1 cellular context compared by ENCODE assay signal in genomic region chr4:150315175-150315574, GRCh38.
TF ChIP-seq lines count a peak whose summit lies in the region.

No MANE protein-coding gene starts in this region.

TF ChIP-seq in K562, 482 proteins besides CTCF, POLR2A, EP300 and RAD21 (continued from another document):
- TF ChIP-seq ZNF589 (CRISPR knock-in tag; IDR thresholded peaks at IDR 0.05; ENCODE audit: low read depth), result 0 out of 2 replicates have a peak, but pooled peaks have one; percentile 54
- TF ChIP-seq, protein P1, sequence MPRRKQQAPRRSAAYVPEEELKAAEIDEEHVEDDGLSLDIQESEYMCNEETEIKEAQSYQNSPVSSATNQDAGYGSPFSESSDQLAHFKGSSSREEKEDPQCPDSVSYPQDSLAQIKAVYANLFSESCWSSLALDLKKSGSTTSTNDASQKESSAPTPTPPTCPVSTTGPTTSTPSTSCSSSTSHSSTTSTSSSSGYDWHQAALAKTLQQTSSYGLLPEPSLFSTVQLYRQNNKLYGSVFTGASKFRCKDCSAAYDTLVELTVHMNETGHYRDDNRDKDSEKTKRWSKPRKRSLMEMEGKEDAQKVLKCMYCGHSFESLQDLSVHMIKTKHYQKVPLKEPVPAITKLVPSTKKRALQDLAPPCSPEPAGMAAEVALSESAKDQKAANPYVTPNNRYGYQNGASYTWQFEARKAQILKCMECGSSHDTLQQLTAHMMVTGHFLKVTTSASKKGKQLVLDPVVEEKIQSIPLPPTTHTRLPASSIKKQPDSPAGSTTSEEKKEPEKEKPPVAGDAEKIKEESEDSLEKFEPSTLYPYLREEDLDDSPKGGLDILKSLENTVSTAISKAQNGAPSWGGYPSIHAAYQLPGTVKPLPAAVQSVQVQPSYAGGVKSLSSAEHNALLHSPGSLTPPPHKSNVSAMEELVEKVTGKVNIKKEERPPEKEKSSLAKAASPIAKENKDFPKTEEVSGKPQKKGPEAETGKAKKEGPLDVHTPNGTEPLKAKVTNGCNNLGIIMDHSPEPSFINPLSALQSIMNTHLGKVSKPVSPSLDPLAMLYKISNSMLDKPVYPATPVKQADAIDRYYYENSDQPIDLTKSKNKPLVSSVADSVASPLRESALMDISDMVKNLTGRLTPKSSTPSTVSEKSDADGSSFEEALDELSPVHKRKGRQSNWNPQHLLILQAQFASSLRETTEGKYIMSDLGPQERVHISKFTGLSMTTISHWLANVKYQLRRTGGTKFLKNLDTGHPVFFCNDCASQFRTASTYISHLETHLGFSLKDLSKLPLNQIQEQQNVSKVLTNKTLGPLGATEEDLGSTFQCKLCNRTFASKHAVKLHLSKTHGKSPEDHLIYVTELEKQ (CRISPR knock-in tag; IDR thresholded peaks at IDR 0.05), result no peak
- TF ChIP-seq CSDE1 (IDR thresholded peaks at IDR 0.05), result no peak
- no peak for TF ChIP-seq POLR2H (tag; IDR thresholded peaks at IDR 0.05; ENCODE audit: low read depth)
- TF ChIP-seq, protein P2, sequence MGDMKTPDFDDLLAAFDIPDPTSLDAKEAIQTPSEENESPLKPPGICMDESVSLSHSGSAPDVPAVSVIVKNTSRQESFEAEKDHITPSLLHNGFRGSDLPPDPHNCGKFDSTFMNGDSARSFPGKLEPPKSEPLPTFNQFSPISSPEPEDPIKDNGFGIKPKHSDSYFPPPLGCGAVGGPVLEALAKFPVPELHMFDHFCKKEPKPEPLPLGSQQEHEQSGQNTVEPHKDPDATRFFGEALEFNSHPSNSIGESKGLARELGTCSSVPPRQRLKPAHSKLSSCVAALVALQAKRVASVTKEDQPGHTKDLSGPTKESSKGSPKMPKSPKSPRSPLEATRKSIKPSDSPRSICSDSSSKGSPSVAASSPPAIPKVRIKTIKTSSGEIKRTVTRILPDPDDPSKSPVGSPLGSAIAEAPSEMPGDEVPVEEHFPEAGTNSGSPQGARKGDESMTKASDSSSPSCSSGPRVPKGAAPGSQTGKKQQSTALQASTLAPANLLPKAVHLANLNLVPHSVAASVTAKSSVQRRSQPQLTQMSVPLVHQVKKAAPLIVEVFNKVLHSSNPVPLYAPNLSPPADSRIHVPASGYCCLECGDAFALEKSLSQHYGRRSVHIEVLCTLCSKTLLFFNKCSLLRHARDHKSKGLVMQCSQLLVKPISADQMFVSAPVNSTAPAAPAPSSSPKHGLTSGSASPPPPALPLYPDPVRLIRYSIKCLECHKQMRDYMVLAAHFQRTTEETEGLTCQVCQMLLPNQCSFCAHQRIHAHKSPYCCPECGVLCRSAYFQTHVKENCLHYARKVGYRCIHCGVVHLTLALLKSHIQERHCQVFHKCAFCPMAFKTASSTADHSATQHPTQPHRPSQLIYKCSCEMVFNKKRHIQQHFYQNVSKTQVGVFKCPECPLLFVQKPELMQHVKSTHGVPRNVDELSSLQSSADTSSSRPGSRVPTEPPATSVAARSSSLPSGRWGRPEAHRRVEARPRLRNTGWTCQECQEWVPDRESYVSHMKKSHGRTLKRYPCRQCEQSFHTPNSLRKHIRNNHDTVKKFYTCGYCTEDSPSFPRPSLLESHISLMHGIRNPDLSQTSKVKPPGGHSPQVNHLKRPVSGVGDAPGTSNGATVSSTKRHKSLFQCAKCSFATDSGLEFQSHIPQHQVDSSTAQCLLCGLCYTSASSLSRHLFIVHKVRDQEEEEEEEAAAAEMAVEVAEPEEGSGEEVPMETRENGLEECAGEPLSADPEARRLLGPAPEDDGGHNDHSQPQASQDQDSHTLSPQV (IDR thresholded peaks at IDR 0.05), result peak; percentile 23; the same call in 1 of the 2 replicates
